13 cellular contexts compared by ENCODE assay signal in the genomic region with DNA sequence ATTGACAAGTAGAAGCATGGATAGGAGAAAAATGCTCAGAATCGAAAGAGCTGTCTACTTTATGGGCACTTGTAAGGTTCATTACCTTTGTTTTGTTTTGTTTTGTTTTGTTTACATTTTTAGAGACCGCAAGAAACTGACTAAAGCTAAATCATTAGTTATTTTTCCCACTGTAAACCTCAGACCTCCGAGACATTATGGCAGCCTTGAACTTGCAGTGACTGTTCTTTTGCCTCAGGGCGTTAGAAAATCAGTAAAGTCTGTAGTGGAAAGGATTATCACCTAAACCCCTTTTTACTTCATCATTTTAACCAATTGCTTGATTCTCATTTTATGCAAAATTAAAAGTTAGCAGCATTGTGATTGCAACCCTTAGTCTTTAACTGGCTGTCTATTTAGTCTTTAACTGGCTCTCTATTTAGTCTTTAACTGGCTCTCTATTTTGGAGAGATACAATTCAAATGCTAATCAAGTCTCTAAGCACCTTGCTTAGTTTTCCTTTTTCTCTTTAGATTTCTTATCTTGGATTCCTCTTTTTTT.
DNase-seq lines count a peak whose midpoint lies in the region; ATAC-seq lines count a peak whose summit lies in the region.
"Had no signal": no experiment of that assay in that cellular context is flagged by ENCODE, and none has a peak within 500 bp of the region (broad histone marks: within the 10 kb centered on the region; RNA-seq: fewer than 3 reads in every experiment).

No MANE protein-coding gene starts in this region.

- intact Hi-C loops in activated T-helper 1 cell treated with anti-CD3 and anti-CD28 coated beads, Interleukin-12 subunit alpha, Interleukin-12 subunit beta, Interleukin-2, Interleukin-4 antibody, amounts not matched to agents 30 ng/mL and 10 ng/mL and 1 ng/mL, durations not matched to agents 14 hours and 24 hours and 36 hours (cut with micrococcal nuclease): no loop called here

- ATAC-seq in HG02870 (IDR thresholded peaks at IDR 0.05; ENCODE audit: unreplicated experiment): no peak
- ATAC-seq: A549 had no signal

- no peaks in the 10 kb centered on the region for H3K4me1 Mint-ChIP-seq in activated T-helper 1 cell treated with anti-CD3 and anti-CD28 coated beads, Interleukin-12 subunit alpha, Interleukin-12 subunit beta, Interleukin-2, Interleukin-4 antibody, amounts not matched to agents 30 ng/mL and 10 ng/mL and 1 ng/mL, durations not matched to agents 14 hours and 24 hours and 36 hours (ENCODE audit: low read depth)
- H3K4me1 Mint-ChIP-seq: CD4-positive, alpha-beta memory T cell had no signal

- DNase-seq in H4 (ENCODE audit: low spot score) (peak; percentile 26), M059J (ENCODE audit: low read depth) (peak; percentile 9), astrocyte of the hippocampus (ENCODE audit: low read depth, low spot score) (peak; percentile 17), DMS53 (lab: John Stamatoyannopoulos, UW) (no peak)
- no peak for DNase-seq in activated T-helper 1 cell treated with anti-CD3 and anti-CD28 coated beads, Interleukin-12 subunit alpha, Interleukin-12 subunit beta, Interleukin-2, Interleukin-4 antibody, amounts not matched to agents 30 ng/mL and 10 ng/mL and 1 ng/mL, durations not matched to agents 14 hours and 24 hours and 36 hours (ENCODE audit: low spot score)
- DNase-seq in activated T-cell treated with anti-CD3 and anti-CD28 coated beads, Interleukin-2, amount 50 U/mL, for 48 hours: no peak
- DNase-seq: BE2C; CD4-positive, alpha-beta memory T cell; DMS153; DND-41; IMR-90 had no signal

- H3K4me3 Mint-ChIP-seq in activated T-helper 1 cell treated with anti-CD3 and anti-CD28 coated beads, Interleukin-12 subunit alpha, Interleukin-12 subunit beta, Interleukin-2, Interleukin-4 antibody, amounts not matched to agents 30 ng/mL and 10 ng/mL and 1 ng/mL, durations not matched to agents 14 hours and 24 hours and 36 hours: no peak overlapping the region
- H3K4me3 Mint-ChIP-seq: CD4-positive, alpha-beta memory T cell had no signal

- no peaks in the 10 kb centered on the region for H3K36me3 Mint-ChIP-seq in activated T-helper 1 cell treated with anti-CD3 and anti-CD28 coated beads, Interleukin-12 subunit alpha, Interleukin-12 subunit beta, Interleukin-2, Interleukin-4 antibody, amounts not matched to agents 30 ng/mL and 10 ng/mL and 1 ng/mL, durations not matched to agents 14 hours and 24 hours and 36 hours (ENCODE audit: low read depth)
- H3K36me3 Mint-ChIP-seq: CD4-positive, alpha-beta memory T cell had no signal

- H3K27ac Mint-ChIP-seq in activated T-helper 1 cell treated with anti-CD3 and anti-CD28 coated beads, Interleukin-12 subunit alpha, Interleukin-12 subunit beta, Interleukin-2, Interleukin-4 antibody, amounts not matched to agents 30 ng/mL and 10 ng/mL and 1 ng/mL, durations not matched to agents 14 hours and 24 hours and 36 hours: no peak overlapping the region
- H3K27ac Mint-ChIP-seq: CD4-positive, alpha-beta memory T cell had no signal

- no peaks in the 10 kb centered on the region for H3K27me3 Mint-ChIP-seq in activated T-helper 1 cell treated with anti-CD3 and anti-CD28 coated beads, Interleukin-12 subunit alpha, Interleukin-12 subunit beta, Interleukin-2, Interleukin-4 antibody, amounts not matched to agents 30 ng/mL and 10 ng/mL and 1 ng/mL, durations not matched to agents 14 hours and 24 hours and 36 hours (ENCODE audit: insufficient read depth)
- H3K27me3 Mint-ChIP-seq: CD4-positive, alpha-beta memory T cell had no signal

- H3K9me3 Mint-ChIP-seq in activated T-helper 1 cell treated with anti-CD3 and anti-CD28 coated beads, Interleukin-12 subunit alpha, Interleukin-12 subunit beta, Interleukin-2, Interleukin-4 antibody, amounts not matched to agents 30 ng/mL and 10 ng/mL and 1 ng/mL, durations not matched to agents 14 hours and 24 hours and 36 hours: no peaks in the 10 kb centered on the region

Comparison
In these comparisons a context has a peak if more than half of its experiments do, and no peak if none do; other contexts are left out.
1. DNase-seq: peak in H4 (single experiment), M059J (single experiment) and astrocyte of the hippocampus (single experiment); none in activated T-helper 1 cell treated with anti-CD3 and anti-CD28 coated beads, Interleukin-12 subunit alpha, Interleukin-12 subunit beta, Interleukin-2, Interleukin-4 antibody, amounts not matched to agents 30 ng/mL and 10 ng/mL and 1 ng/mL, durations not matched to agents 14 hours and 24 hours and 36 hours (single experiment), activated T-cell treated with anti-CD3 and anti-CD28 coated beads, Interleukin-2, amount 50 U/mL, for 48 hours (0 of 2) and DMS53 (single experiment).